23 cellular contexts compared by ENCODE assay signal in genomic region chrX:114038358-114038757, GRCh38.
A peak's percentile ranks its signal among the peaks of the same experiment; 100 is the strongest.
DNase-seq lines count a peak whose midpoint lies in the region; ATAC-seq and TF ChIP-seq lines count a peak whose summit lies in the region.
"Had no signal": no experiment of that assay in that cellular context is flagged by ENCODE, and none has a peak within 500 bp of the region (broad histone marks: within the 10 kb centered on the region; RNA-seq: fewer than 3 reads in every experiment).

No MANE protein-coding gene starts in this region.

- H4K91ac ChIP-seq in H9 (ENCODE audit: insufficient read length, low read depth, low read length) = no peak overlapping the region

- H3K56ac ChIP-seq in H9 (ENCODE audit: insufficient read length, low read depth, low read length) = no peak overlapping the region

- DNase-seq in H9 (no peak), WTC11 (ENCODE audit: low spot score) (no peak), iPS DF 6.9 (ENCODE audit: low read depth, low spot score) (peak; percentile 47), smooth muscle cell (lab: John Stamatoyannopoulos, UW; ENCODE audit: unreplicated experiment) (no peak), NCI-H2171 (lab: John Stamatoyannopoulos, UW) (no peak), NCI-H82 (lab: John Stamatoyannopoulos, UW) (no peak), NCI-H2171 treated with DMSO at 0.1 percent for 48 hours (lab: John Stamatoyannopoulos, UW) (no peak)
- DNase-seq: KBM-7, MM.1S, NCI-H1048, NCI-H1417 treated with DMSO at 0.1 percent for 48 hours, NCI-H187 treated with DMSO at 0.1 percent for 48 hours, NCI-H2107, NCI-H226, NCI-H510A treated with DMSO at 0.1 percent for 48 hours, NCI-H774 had no signal

- no peak overlapping the region for H3K23ac ChIP-seq in H9 (ENCODE audit: insufficient read length, low read depth, low read length)

- H3K27ac Mint-ChIP-seq in H9 (peak overlapping the region in 1 of 3 experiments; percentile 77; a peak in 5 of 7 replicates), WTC11 (peak overlapping the region; percentile 97)
- H3K27ac Mint-ChIP-seq: B cell, CD14-positive monocyte had no signal

- no peak overlapping the region for H2AK5ac ChIP-seq in H9 (ENCODE audit: insufficient read length, low read length)

- H4K20me1 ChIP-seq in H9 (ENCODE audit: control insufficient read depth, insufficient read depth, insufficient read length) (no peaks in the 10 kb centered on the region), smooth muscle cell (ENCODE audit: low read depth) (no peaks in the 10 kb centered on the region)

- no peak overlapping the region for H2BK5ac ChIP-seq in H9 (ENCODE audit: insufficient read length, low read length)

- H3K79me1 ChIP-seq in H9 (ENCODE audit: insufficient read depth, low read depth, low read length, poor library complexity, severe bottlenecking) = no peaks in the 10 kb centered on the region

- H3K36me3 ChIP-seq in iPS DF 6.9 (ENCODE audit: control insufficient read depth, insufficient read depth, low read length) (no peaks in the 10 kb centered on the region), smooth muscle cell (ENCODE audit: low read depth) (no peaks in the 10 kb centered on the region)
- H3K36me3 ChIP-seq: SJSA1 had no signal

- no peak overlapping the region for H4K5ac ChIP-seq in H9 (ENCODE audit: insufficient read length, low read depth, low read length)

- H3K4me3 ChIP-seq in iPS DF 6.9 (ENCODE audit: low read length) (no peak overlapping the region), smooth muscle cell (no peak overlapping the region)
- H3K4me3 ChIP-seq: A549, SJSA1 had no signal

- no peak overlapping the region for H2BK20ac ChIP-seq in H9 (ENCODE audit: low read depth, low read length, poor library complexity, severe bottlenecking)

- no peaks in the 10 kb centered on the region for H3K23me2 ChIP-seq in H9 (ENCODE audit: insufficient read length, low read depth, low read length, poor library complexity, severe bottlenecking)

- H3F3A ChIP-seq in smooth muscle cell (ENCODE audit: low read depth) = no peaks in the 10 kb centered on the region

- H2BK12ac ChIP-seq in H9 (ENCODE audit: insufficient read length, low read depth, low read length) = peak overlapping the region; percentile 90

- no peak overlapping the region for H2BK15ac ChIP-seq in H9 (ENCODE audit: low read depth, low read length)

- no peak overlapping the region for H4K8ac ChIP-seq in H9 (replicated peaks; ENCODE audit: insufficient read length, low read depth, low read length)

- no peak overlapping the region for H2AFZ ChIP-seq in H9 (ENCODE audit: low read length)
- H2AFZ ChIP-seq in smooth muscle cell (ENCODE audit: low read depth) = peak overlapping the region; percentile 49

- POLR2A ChIA-PET in WTC11 (lab: Charles Lee) = no interaction called here

- H3K27me3 Mint-ChIP-seq in H9 (ENCODE audit: low read depth) (peaks cover 6% of the 10 kb centered on the region; the same call in 1 of the 2 replicates), WTC11 (ENCODE audit: low read depth) (no peaks in the 10 kb centered on the region; the same call in 1 of the 2 replicates)
- H3K27me3 Mint-ChIP-seq: B cell had no signal

- H3K4me1 ChIP-seq in H9 (ENCODE audit: insufficient read depth, low read length) (peaks cover 6% of the 10 kb centered on the region; the same call in 1 of the 2 replicates), iPS DF 6.9 (ENCODE audit: control insufficient read depth, insufficient read depth, low read length) (peaks cover 6% of the 10 kb centered on the region), smooth muscle cell (ENCODE audit: low read depth) (peaks cover 25% of the 10 kb centered on the region)
- H3K4me1 ChIP-seq: A549, SJSA1 had no signal

- H3K4me1 Mint-ChIP-seq in H9 = peaks cover 52 to 54% of the 10 kb centered on the region in 2 experiments
- peaks cover 52% of the 10 kb centered on the region for H3K4me1 Mint-ChIP-seq in WTC11
- H3K4me1 Mint-ChIP-seq: B cell, CD14-positive monocyte had no signal

- no CpG with 5 or more reads among the region's 1 CpG for WGBS in H9 (ENCODE audit: extremely low coverage, insufficient read length, low lambda C conversion rate)
- WGBS in iPS DF 6.9 (ENCODE audit: insufficient coverage, insufficient read length) = no CpG with 5 or more reads among the region's 1 CpG
- WGBS in smooth muscle cell (ENCODE audit: low lambda C conversion rate) = 28% methylated on average over 1 of the region's 1 CpG

- peak overlapping the region; percentile 30 to 41 for H3K4me3 Mint-ChIP-seq in H9
- H3K4me3 Mint-ChIP-seq in WTC11 = peak overlapping the region; percentile 37
- H3K4me3 Mint-ChIP-seq: B cell, CD14-positive monocyte had no signal

- H3K18ac ChIP-seq in H9 (ENCODE audit: insufficient read length, low read depth, low read length) = peak overlapping the region; percentile 57

- no peak overlapping the region for H2BK120ac ChIP-seq in H9 (ENCODE audit: low read depth, low read length, poor library complexity, severe bottlenecking)

- H3K79me2 ChIP-seq in H9 (ENCODE audit: insufficient read depth, low read length) (peaks cover 10% of the 10 kb centered on the region; the same call in 1 of the 2 replicates), smooth muscle cell (ENCODE audit: low read depth) (no peaks in the 10 kb centered on the region)

- H3K27me3 ChIP-seq in H9 (ENCODE audit: insufficient read depth, low read length) (no peaks in the 10 kb centered on the region), iPS DF 6.9 (ENCODE audit: control insufficient read depth, insufficient read depth, low read length) (no peaks in the 10 kb centered on the region), smooth muscle cell (ENCODE audit: low read depth) (peaks cover 21% of the 10 kb centered on the region)
- H3K27me3 ChIP-seq: SJSA1 had no signal

- H3K9ac ChIP-seq in H9 (ENCODE audit: extremely low read depth, insufficient read length, low read length) (no peak overlapping the region), smooth muscle cell (ENCODE audit: low read depth) (no peak overlapping the region)

- CTCF ChIA-PET in WTC11 (lab: Charles Lee) = no interaction called here

- H3K9me3 Mint-ChIP-seq in H9 (peaks cover 13 to 14% of the 10 kb centered on the region in 2 experiments; a peak in 4 of 5 replicates), WTC11 (no peaks in the 10 kb centered on the region)

- ATAC-seq in WTC11 = peak; percentile 87
- ATAC-seq: A549, HCT116, HepG2, Right ventricle myocardium inferior had no signal

- H3K9me3 ChIP-seq in H9 (ENCODE audit: control insufficient read depth, low read depth, low read length) (no peaks in the 10 kb centered on the region), iPS DF 6.9 (ENCODE audit: control insufficient read depth, insufficient read depth, low read length) (no peaks in the 10 kb centered on the region), smooth muscle cell (replicated peaks; ENCODE audit: low read depth) (no peaks in the 10 kb centered on the region)
- H3K9me3 ChIP-seq: A549, SJSA1 had no signal

- TF ChIP-seq CTCF in H9 (conservative IDR thresholded peaks at IDR 0.05) (no peak), WTC11 (IDR thresholded peaks at IDR 0.05) (no peak), smooth muscle cell (IDR thresholded peaks at IDR 0.05; ENCODE audit: borderline replicate concordance, insufficient read depth, poor library complexity, severe bottlenecking) (no peak)

- H3K4me2 ChIP-seq in H9 (ENCODE audit: insufficient read depth, insufficient read length, low read length) = peak overlapping the region; percentile 49
- H3K4me2 ChIP-seq in smooth muscle cell = no peak overlapping the region
- H3K4me2 ChIP-seq: A549 had no signal

- no peak overlapping the region for H3K14ac ChIP-seq in H9 (ENCODE audit: insufficient read depth, low read length)

- no peak overlapping the region for H3T11ph ChIP-seq in H9 (ENCODE audit: low read length)

- H3K27ac ChIP-seq in H9 (ENCODE audit: insufficient read length, low read depth, low read length) (peak overlapping the region; percentile 92), iPS DF 6.9 (ENCODE audit: low read length) (no peak overlapping the region), smooth muscle cell (ENCODE audit: low read depth) (no peak overlapping the region)
- H3K27ac ChIP-seq: A549, SJSA1 had no signal

- H3K36me3 Mint-ChIP-seq in H9 (ENCODE audit: insufficient read depth in 1 of 3, low read depth in 3 of 3) (peaks cover 2 to 21% (median 13%) of the 10 kb centered on the region in 3 experiments; a peak in 6 of 7 replicates), WTC11 (peaks cover 21% of the 10 kb centered on the region)
- H3K36me3 Mint-ChIP-seq: CD14-positive monocyte had no signal

- no peak overlapping the region; the same call in 1 of the 2 replicates for H3K4ac ChIP-seq in H9 (ENCODE audit: low read depth, low read length)

TF ChIP-seq in WTC11, 78 proteins besides CTCF, POLR2A, EP300 and RAD21 (continues in another document):
- no peak for TF ChIP-seq HMGXB4 (CRISPR knock-in tag; IDR thresholded peaks at IDR 0.05)
- no peak for TF ChIP-seq SP1 (CRISPR knock-in tag; conservative IDR thresholded peaks at IDR 0.05)
- no peak for TF ChIP-seq TEAD4 (CRISPR knock-in tag; IDR thresholded peaks at IDR 0.05)
- no peak for TF ChIP-seq NFYB (CRISPR knock-in tag; conservative IDR thresholded peaks at IDR 0.05; ENCODE audit: low read depth)
- no peak for TF ChIP-seq GTF2I (CRISPR knock-in tag; conservative IDR thresholded peaks at IDR 0.05)
- TF ChIP-seq ATF2 (CRISPR knock-in tag; IDR thresholded peaks at IDR 0.05; ENCODE audit: borderline replicate concordance, low read depth) = no peak
